10 cellular contexts compared by ENCODE assay signal in genomic region chr12:58804749-58805148, GRCh38.
DNase-seq lines count a peak whose midpoint lies in the region; ATAC-seq and TF ChIP-seq lines count a peak whose summit lies in the region.
"Had no signal": no experiment of that assay in that cellular context is flagged by ENCODE, and none has a peak within 500 bp of the region (broad histone marks: within the 10 kb centered on the region; RNA-seq: fewer than 3 reads in every experiment).

No MANE protein-coding gene starts in this region.

- no peaks in the 10 kb centered on the region for H3K27me3 ChIP-seq in lower lobe of right lung (ENCODE audit: low read depth)

- no peak overlapping the region for H3K4me3 Mint-ChIP-seq in chondrocyte (ENCODE audit: unreplicated experiment)
- H3K4me3 Mint-ChIP-seq: natural killer cell had no signal

- intact Hi-C loops in lower lobe of right lung (cut with DNase I) = no loop called here

- no peaks in the 10 kb centered on the region for H3K4me1 ChIP-seq in lower lobe of right lung

- H3K27ac ChIP-seq in lower lobe of right lung = no peak overlapping the region

- no peaks in the 10 kb centered on the region for H3K9me3 ChIP-seq in lower lobe of right lung

- no peak overlapping the region for H3K27ac Mint-ChIP-seq in chondrocyte (ENCODE audit: unreplicated experiment)
- H3K27ac Mint-ChIP-seq: natural killer cell had no signal

- no peaks in the 10 kb centered on the region for H3K36me3 ChIP-seq in lower lobe of right lung

- no peak for DNase-seq in AG09319 (ENCODE audit: extremely low read depth, low read depth)
- no peak for DNase-seq in chondrocyte (ENCODE audit: low spot score)
- DNase-seq in stimulated activated CD4-positive, alpha-beta T cell treated with anti-CD3 and anti-CD28 coated beads, Interleukin-2, amount 100 ng/mL, for 48 hours = no peak
- no peak for DNase-seq in activated T-cell treated with anti-CD3 and anti-CD28 coated beads, Interleukin-2, amount 50 U/mL, for 1 hour
- DNase-seq in lower lobe of right lung = no peak
- no peak for DNase-seq in EL
- DNase-seq: caudate nucleus, natural killer cell had no signal

- H3K9me3 Mint-ChIP-seq in chondrocyte (ENCODE audit: low read depth) = peaks cover 3% of the 10 kb centered on the region

- peaks cover 4% of the 10 kb centered on the region for H3K36me3 Mint-ChIP-seq in chondrocyte (ENCODE audit: low read depth)
- H3K36me3 Mint-ChIP-seq: natural killer cell had no signal

- peaks cover 30% of the 10 kb centered on the region for H3K4me1 Mint-ChIP-seq in chondrocyte (ENCODE audit: low read depth)
- H3K4me1 Mint-ChIP-seq: natural killer cell had no signal

- ATAC-seq in GM19035 (IDR thresholded peaks at IDR 0.05; ENCODE audit: unreplicated experiment) (peak; percentile 68), HG03442 (IDR thresholded peaks at IDR 0.05; ENCODE audit: unreplicated experiment) (peak; percentile 87), lower lobe of right lung (no peak)
- ATAC-seq: natural killer cell had no signal

- no peak overlapping the region for H3K4me3 ChIP-seq in lower lobe of right lung

- TF ChIP-seq CTCF in AG09319 (IDR thresholded peaks at IDR 0.05; ENCODE audit: low read depth, low read length) = peak; percentile 9
- TF ChIP-seq CTCF in chondrocyte (IDR thresholded peaks at IDR 0.05) = peak; percentile 62
- no peak for TF ChIP-seq CTCF in lower lobe of right lung (IDR thresholded peaks at IDR 0.05)

- no peaks in the 10 kb centered on the region for H3K27me3 Mint-ChIP-seq in chondrocyte (ENCODE audit: low read depth)

Comparison
In these comparisons a context has a peak if more than half of its experiments do, and no peak if none do; other contexts are left out.
1. ATAC-seq: peak in GM19035 (single experiment) and HG03442 (single experiment); none in lower lobe of right lung (0 of 2).